In genomic region chr17:1762233-1762905, GRCh38 we compare ENCODE assay signal across 1 cellular context.
TF ChIP-seq lines count a peak whose summit lies in the region.

No MANE protein-coding gene starts in this region.

TF ChIP-seq in K562, 482 proteins besides CTCF, POLR2A, EP300 and RAD21:
- TF ChIP-seq NCOA2 (IDR thresholded peaks at IDR 0.05; ENCODE audit: partially characterized antibody in 2 of 2) (no peak), ZFX (CRISPR knock-in tag; IDR thresholded peaks at IDR 0.05) (peak; percentile 54), ZNF232 (CRISPR knock-in tag; IDR thresholded peaks at IDR 0.05) (no peak), ZNF143 (CRISPR knock-in tag; IDR thresholded peaks at IDR 0.05) (peak; percentile 62), MYBL2 (IDR thresholded peaks at IDR 0.05; ENCODE audit: low read depth) (peak; percentile 47; the same call in 1 of the 2 replicates), MYBL2 (CRISPR knock-in tag; IDR thresholded peaks at IDR 0.05; ENCODE audit: borderline replicate concordance) (no peak), ZC3H4 (CRISPR knock-in tag; IDR thresholded peaks at IDR 0.05; ENCODE audit: borderline replicate concordance) (peak; percentile 37; the same call in 1 of the 2 replicates), POLR2G (IDR thresholded peaks at IDR 0.05; ENCODE audit: low read depth, low read length) (peak; percentile 57; the same call in 1 of the 2 replicates), FOXA3 (CRISPR knock-in tag; conservative IDR thresholded peaks at IDR 0.05 in 1 of 2, IDR thresholded peaks at IDR 0.05 in 1 of 2) (peak in 1 of 2 experiments; percentile 5; a peak in 1 of 4 replicates), KDM5B (IDR thresholded peaks at IDR 0.05; ENCODE audit: insufficient replicate concordance, low read depth, low read length) (peak; percentile 34), ZBTB9 (CRISPR knock-in tag; IDR thresholded peaks at IDR 0.05) (0 out of 2 replicates have a peak, but pooled peaks have one; percentile 19), CSDE1 (IDR thresholded peaks at IDR 0.05) (no peak), PATZ1 (CRISPR knock-in tag; IDR thresholded peaks at IDR 0.05; ENCODE audit: borderline replicate concordance) (no peak), RBFOX2 (IDR thresholded peaks at IDR 0.05; ENCODE audit: low read depth, low read length) (peak; percentile 74), DACH1 (IDR thresholded peaks at IDR 0.05; ENCODE audit: partially characterized antibody) (peak; percentile 56)
- TF ChIP-seq, protein P1, sequence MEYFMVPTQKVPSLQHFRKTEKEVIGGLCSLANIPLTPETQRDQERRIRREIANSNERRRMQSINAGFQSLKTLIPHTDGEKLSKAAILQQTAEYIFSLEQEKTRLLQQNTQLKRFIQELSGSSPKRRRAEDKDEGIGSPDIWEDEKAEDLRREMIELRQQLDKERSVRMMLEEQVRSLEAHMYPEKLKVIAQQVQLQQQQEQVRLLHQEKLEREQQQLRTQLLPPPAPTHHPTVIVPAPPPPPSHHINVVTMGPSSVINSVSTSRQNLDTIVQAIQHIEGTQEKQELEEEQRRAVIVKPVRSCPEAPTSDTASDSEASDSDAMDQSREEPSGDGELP (CRISPR knock-in tag; IDR thresholded peaks at IDR 0.05; ENCODE audit: borderline replicate concordance): peak; percentile 94
